Comparison of ENCODE assay signal across 13 cellular contexts in genomic region chr2:46643493-46643892, GRCh38.
DNase-seq lines count a peak whose midpoint lies in the region; ATAC-seq and TF ChIP-seq lines count a peak whose summit lies in the region.
"Had no signal": no experiment of that assay in that cellular context is flagged by ENCODE, and none has a peak within 500 bp of the region (broad histone marks: within the 10 kb centered on the region; RNA-seq: fewer than 3 reads in every experiment).

No MANE protein-coding gene starts in this region.

- no peaks in the 10 kb centered on the region for H3K27me3 Mint-ChIP-seq in activated T-cell treated with anti-CD3 and anti-CD28 coated beads, Interleukin-2, amount 50 U/mL, for 24 hours
- H3K27me3 Mint-ChIP-seq: activated naive CD8-positive, alpha-beta T cell; IgD-negative memory B cell had no signal

- no peak overlapping the region for H2AFZ ChIP-seq in OCI-LY1 (ENCODE audit: low read length)

- H3K9me2 ChIP-seq in OCI-LY1 (ENCODE audit: low read depth, low read length) = no peaks in the 10 kb centered on the region

- H4K20me1 ChIP-seq in OCI-LY1 (ENCODE audit: insufficient read depth, low read length) = no peaks in the 10 kb centered on the region

- TF ChIP-seq CTCF in OCI-LY1 (IDR thresholded peaks at IDR 0.05; ENCODE audit: low read length) (0 out of 2 replicates have a peak, but pooled peaks have one; percentile 17), fibroblast of pulmonary artery (IDR thresholded peaks at IDR 0.05; ENCODE audit: low read length, missing control alignments) (peak; percentile 3)

- no peak overlapping the region for H3K27ac Mint-ChIP-seq in activated T-cell treated with anti-CD3 and anti-CD28 coated beads, Interleukin-2, amount 50 U/mL, for 24 hours
- H3K27ac Mint-ChIP-seq: activated naive CD8-positive, alpha-beta T cell had no signal

- H3K27ac ChIP-seq in OCI-LY1 (ENCODE audit: low read depth, low read length, poor library complexity, severe bottlenecking) = no peak overlapping the region
- H3K27ac ChIP-seq: ovary had no signal

- no peaks in the 10 kb centered on the region for H3K4me1 ChIP-seq in OCI-LY1 (ENCODE audit: insufficient read depth, low read length, severe bottlenecking)

- no peak overlapping the region for H3K4me3 ChIP-seq in OCI-LY1 (ENCODE audit: low read depth, low read length, poor library complexity, severe bottlenecking)
- no peak overlapping the region for H3K4me3 ChIP-seq in fibroblast of pulmonary artery (replicated peaks; ENCODE audit: low read depth, low read length)
- H3K4me3 ChIP-seq: ovary had no signal

- H3K79me2 ChIP-seq in OCI-LY1 (ENCODE audit: insufficient read depth, low read length) = no peaks in the 10 kb centered on the region

- H3K4me3 Mint-ChIP-seq in activated T-cell treated with anti-CD3 and anti-CD28 coated beads, Interleukin-2, amount 50 U/mL, for 24 hours = no peak overlapping the region
- H3K4me3 Mint-ChIP-seq: activated naive CD8-positive, alpha-beta T cell had no signal

- 0 out of 2 replicates have a peak, but pooled peaks cover 3% of the 10 kb centered on the region for H3K9me3 ChIP-seq in OCI-LY1 (ENCODE audit: low read length)
- H3K9me3 ChIP-seq: ovary had no signal

- H3K9ac ChIP-seq in OCI-LY1 (ENCODE audit: low read length) = no peak overlapping the region

- H3K4me2 ChIP-seq in OCI-LY1 (ENCODE audit: low read length) = no peak overlapping the region

- H3K27me3 ChIP-seq in OCI-LY1 (ENCODE audit: insufficient read depth, low read length) = no peaks in the 10 kb centered on the region
- H3K27me3 ChIP-seq: ovary had no signal

- H3F3A ChIP-seq in OCI-LY1 (ENCODE audit: insufficient read depth, low read length) = no peaks in the 10 kb centered on the region

- ATAC-seq in HG02678 (IDR thresholded peaks at IDR 0.05; ENCODE audit: unreplicated experiment) = no peak

- no peaks in the 10 kb centered on the region for H3K36me3 ChIP-seq in OCI-LY1 (ENCODE audit: insufficient read depth, low read length)
- H3K36me3 ChIP-seq: ovary had no signal

- peaks cover 4% of the 10 kb centered on the region for H3K4me1 Mint-ChIP-seq in activated T-cell treated with anti-CD3 and anti-CD28 coated beads, Interleukin-2, amount 50 U/mL, for 24 hours (ENCODE audit: low read depth)

- DNase-seq in NCI-H1694 treated with DMSO at 0.1 percent for 48 hours (lab: John Stamatoyannopoulos, UW) = peak; percentile 15
- no peak for DNase-seq in NCI-H1694 (lab: John Stamatoyannopoulos, UW)
- peak; percentile 8 for DNase-seq in GM19240 (ENCODE audit: insufficient read length, low spot score)
- DNase-seq in fibroblast of pulmonary artery (ENCODE audit: low read depth) = no peak
- no peak for DNase-seq in activated T-cell treated with anti-CD3 and anti-CD28 coated beads, Interleukin-2, amount 50 U/mL, for 24 hours
- no peak for DNase-seq in NCI-H524 (lab: John Stamatoyannopoulos, UW)
- DNase-seq: cortex of kidney, DMS79, ovary had no signal

- peaks cover 22% of the 10 kb centered on the region for H3K36me3 Mint-ChIP-seq in activated T-cell treated with anti-CD3 and anti-CD28 coated beads, Interleukin-2, amount 50 U/mL, for 24 hours (ENCODE audit: low read depth)

- H3K9me3 Mint-ChIP-seq in activated T-cell treated with anti-CD3 and anti-CD28 coated beads, Interleukin-2, amount 50 U/mL, for 24 hours = peaks cover 7% of the 10 kb centered on the region

Comparison
In these comparisons a context has a peak if more than half of its experiments do, and no peak if none do; other contexts are left out.
1. DNase-seq: peak in NCI-H1694 treated with DMSO at 0.1 percent for 48 hours (single experiment) and GM19240 (single experiment); none in NCI-H1694 (single experiment), fibroblast of pulmonary artery (single experiment), activated T-cell treated with anti-CD3 and anti-CD28 coated beads, Interleukin-2, amount 50 U/mL, for 24 hours (single experiment) and NCI-H524 (0 of 2).